21 cellular contexts compared by ENCODE assay signal in genomic region chr3:12149029-12149428, GRCh38. TPM values are rescaled to one million over a fixed set of nuclear protein-coding genes. Genes with fewer than 3 reads are reported as not detected.
A peak's percentile ranks its signal among the peaks of the same experiment; 100 is the strongest.
DNase-seq lines count a peak whose midpoint lies in the region; ATAC-seq, FAIRE-seq and TF ChIP-seq lines count a peak whose summit lies in the region.
"Had no signal": no experiment of that assay in that cellular context is flagged by ENCODE, and none has a peak within 500 bp of the region (broad histone marks: within the 10 kb centered on the region; RNA-seq: fewer than 3 reads in every experiment).

No MANE protein-coding gene starts in this region.

- no peak overlapping the region for H3K4me2 ChIP-seq in HepG2 (ENCODE audit: low read depth, low read length)
- H3K4me2 ChIP-seq: A549 had no signal

- no peak overlapping the region for H3K4me3 Mint-ChIP-seq in neural crest cell
- H3K4me3 Mint-ChIP-seq: CD14-positive monocyte, IgD-negative memory B cell had no signal

- peaks cover 0 to 8% (median 4%) of the 10 kb centered on the region in 4 donors for H3K4me1 ChIP-seq in liver (ENCODE audit: control insufficient read depth in 4 of 4, insufficient read depth in 4 of 4, low read length in 3 of 4)
- H3K4me1 ChIP-seq in HepG2 (ENCODE audit: insufficient read depth, low read length) = no peaks in the 10 kb centered on the region
- H3K4me1 ChIP-seq in heart left ventricle = peaks cover 3 to 39% (median 24%) of the 10 kb centered on the region in 12 donors

- no peak for DNase-seq in HepG2 (ENCODE audit: low spot score)
- peak in 2 of 5 donors; percentile 19 to 33 for DNase-seq in heart left ventricle
- no peak for DNase-seq in neural crest cell (ENCODE audit: low read depth, low spot score)
- no peak for DNase-seq in activated CD8-positive, alpha-beta memory T cell treated with anti-CD3 and anti-CD28 coated beads for 24 hours
- no peak for DNase-seq in epidermal melanocyte (ENCODE audit: insufficient read length, low spot score)
- no peak for DNase-seq in NCI-H2081 treated with DMSO at 0.1 percent for 48 hours (lab: John Stamatoyannopoulos, UW)
- no peak for DNase-seq in RWPE1 (ENCODE audit: low spot score)
- DNase-seq: DMS79; HCEC 1CT; NCI-H1417 treated with DMSO at 0.1 percent for 48 hours; NCI-H2029; NCI-H524; NK-92 treated with Interleukin-12 subunit alpha and Interleukin-12 subunit beta, amount 100 ng/mL, for 24 hours; OCI-M1 had no signal

- intact Hi-C loops in HepG2 (cut with micrococcal nuclease; ENCODE audit: unreplicated experiment) (no loop called here), heart left ventricle (cut with DNase I) (loop anchor here in 1 of 10 donors (10.0 kb wide), 1 partner anchor 136 kb away; the partner anchor contains the start of gene PPARG)

- peak overlapping the region; percentile 69 for H3K27ac Mint-ChIP-seq in neural crest cell (ENCODE audit: unreplicated experiment)
- H3K27ac Mint-ChIP-seq: IgD-negative memory B cell had no signal

- H2AFZ ChIP-seq in HepG2 (ENCODE audit: low read length) = no peak overlapping the region

- no peaks in the 10 kb centered on the region for H3K79me2 ChIP-seq in HepG2 (ENCODE audit: insufficient read depth, low read length)

- H3K4me3 ChIP-seq in liver (ENCODE audit: low read depth in 1 of 3, low read length in 3 of 3) = no peak overlapping the region
- no peak overlapping the region for H3K4me3 ChIP-seq in HepG2 (replicated peaks in 1 of 3; ENCODE audit: insufficient read depth in 1 of 3, low read depth in 2 of 3, low read length in 3 of 3)
- peak overlapping the region in 2 of 12 donors; percentile 18 to 34 for H3K4me3 ChIP-seq in heart left ventricle
- H3K4me3 ChIP-seq: A549 had no signal

- no peaks in the 10 kb centered on the region for H3K9me3 ChIP-seq in liver (ENCODE audit: control insufficient read depth in 4 of 4, low read length in 3 of 4)
- no peaks in the 10 kb centered on the region for H3K9me3 ChIP-seq in HepG2 (ENCODE audit: low read length)
- H3K9me3 ChIP-seq in heart left ventricle = no peaks in the 10 kb centered on the region
- H3K9me3 ChIP-seq: A549 had no signal

- H3K27me3 Mint-ChIP-seq in neural crest cell (ENCODE audit: low read depth) = no peaks in the 10 kb centered on the region

- TF ChIP-seq POLR2A in HepG2 (IDR thresholded peaks at IDR 0.05; ENCODE audit: insufficient read depth in 1 of 2, low read depth in 2 of 2, low read length in 2 of 2) (no peak), heart left ventricle (IDR thresholded peaks at IDR 0.05) (no peak)

- peak in 1 of 2 donors; percentile 27 for TF ChIP-seq RAD21 in liver (IDR thresholded peaks at IDR 0.05)
- no peak for TF ChIP-seq RAD21 in HepG2 (CRISPR knock-in tag; IDR thresholded peaks at IDR 0.05)

- CTCF ChIA-PET in HepG2 (lab: Yijun Ruan, JAX; ENCODE audit: low intra/inter-chr PET ratio, low total read pairs) (no interaction called here), RWPE1 (lab: Yijun Ruan, JAX) (no interaction called here)

- H3K4me1 Mint-ChIP-seq in neural crest cell = no peaks in the 10 kb centered on the region
- H3K4me1 Mint-ChIP-seq: IgD-negative memory B cell had no signal

- no peak for TF ChIP-seq EP300 in HepG2 (IDR thresholded peaks at IDR 0.05; ENCODE audit: low read depth in 2 of 2, low read length in 2 of 2)
- TF ChIP-seq EP300 in HepG2 (CRISPR knock-in tag; IDR thresholded peaks at IDR 0.05; ENCODE audit: borderline replicate concordance) = no peak

- H3K36me3 Mint-ChIP-seq in neural crest cell (ENCODE audit: low read depth) = no peaks in the 10 kb centered on the region
- H3K36me3 Mint-ChIP-seq: CD14-positive monocyte had no signal

- H3K9ac ChIP-seq in liver (ENCODE audit: low read depth in 1 of 2, low read length in 2 of 2) (no peak overlapping the region), HepG2 (ENCODE audit: insufficient read depth, low read depth, low read length) (no peak overlapping the region)

- POLR2A ChIA-PET in HepG2 (lab: Yijun Ruan, JAX) (no interaction called here), RWPE1 (lab: Yijun Ruan, JAX; ENCODE audit: low non-redundant PET) (no interaction called here)

- H3K36me3 ChIP-seq in liver (ENCODE audit: control insufficient read depth in 4 of 4, insufficient read depth in 3 of 4, low read depth in 1 of 4, low read length in 3 of 4) = no peaks in the 10 kb centered on the region
- H3K36me3 ChIP-seq in HepG2 (replicated peaks in 1 of 2; ENCODE audit: control insufficient read depth in 1 of 2, insufficient read depth in 2 of 2, low read length in 2 of 2) = no peaks in the 10 kb centered on the region
- H3K36me3 ChIP-seq in heart left ventricle = peaks cover 0 to 15% (median 4%) of the 10 kb centered on the region in 9 donors

- 28% methylated on average over 4 of the region's 4 CpGs for WGBS in liver
- WGBS in HepG2 (ENCODE audit: low lambda C conversion rate) = 4% methylated on average over 4 of the region's 4 CpGs
- 47 to 64% (median 59%) methylated on average over 4 of the region's 4 CpGs for WGBS in heart left ventricle, 4 donors

- no peaks in the 10 kb centered on the region for H3K9me3 Mint-ChIP-seq in neural crest cell
- H3K9me3 Mint-ChIP-seq: CD14-positive monocyte, IgD-negative memory B cell had no signal

- in situ Hi-C loops in HepG2 (cut with HindIII; ENCODE audit: extremely low pct_ligation_motif_present, low pct_unique_long_range_greater_than_20kb) = no loop called here

- no TSS peak for BruUV-seq in HepG2 (replicated peaks; lab: Mats Ljungman, UMichigan)

- no peak for ATAC-seq in HepG2
- ATAC-seq in heart left ventricle = no peak
- ATAC-seq: A549 had no signal

- no peaks in the 10 kb centered on the region for H3K27me3 ChIP-seq in liver (ENCODE audit: control insufficient read depth in 4 of 4, insufficient read depth in 4 of 4, low read length in 3 of 4)
- peaks cover 2 to 18% of the 10 kb centered on the region in 2 experiments; a peak in 3 of 5 replicates for H3K27me3 ChIP-seq in HepG2 (ENCODE audit: control insufficient read depth in 1 of 2, insufficient read depth in 2 of 2, low read length in 2 of 2)
- H3K27me3 ChIP-seq in heart left ventricle = no peaks in the 10 kb centered on the region

- H3K27ac ChIP-seq in liver (ENCODE audit: low read depth in 1 of 2, low read length in 2 of 2) (no peak overlapping the region), HepG2 (ENCODE audit: extremely low read length, insufficient read depth, low read length) (no peak overlapping the region), heart left ventricle (peak overlapping the region; percentile 1 to 81 (median 65)), RWPE1 (no peak overlapping the region)
- H3K27ac ChIP-seq: A549 had no signal

- FAIRE-seq in HepG2 (lab: Jason Lieb, UNC) = no peak
- FAIRE-seq: A549, G401.6, GM12892, GM19239 had no signal

- no peaks in the 10 kb centered on the region for H4K20me1 ChIP-seq in HepG2 (ENCODE audit: insufficient read depth, low read length)

- TF ChIP-seq CTCF in liver (IDR thresholded peaks at IDR 0.05; ENCODE audit: low read depth, low read length, missing input control) (no peak), HepG2 (CRISPR knock-in tag; IDR thresholded peaks at IDR 0.05) (no peak), heart left ventricle (IDR thresholded peaks at IDR 0.05) (no peak), neural crest cell (conservative IDR thresholded peaks at IDR 0.05) (no peak), RWPE1 (conservative IDR thresholded peaks at IDR 0.05; ENCODE audit: low read depth) (no peak)

TF ChIP-seq in liver, 16 proteins besides CTCF, POLR2A, EP300 and RAD21 (continues in another document):
- TF ChIP-seq YY1 (IDR thresholded peaks at IDR 0.05) (peak; percentile 85), JUND (IDR thresholded peaks at IDR 0.05) (peak in 1 of 2 donors; percentile 58), MAX (IDR thresholded peaks at IDR 0.05) (peak; percentile 89), HNF4G (IDR thresholded peaks at IDR 0.05) (no peak)

TF ChIP-seq in HepG2, 621 proteins besides CTCF, POLR2A, EP300 and RAD21:
- TF ChIP-seq HNRNPH1 (optimal IDR thresholded peaks at IDR 0.05; ENCODE audit: low read depth, low read length) (no peak), REPIN1 (CRISPR knock-in tag; IDR thresholded peaks at IDR 0.05; ENCODE audit: borderline replicate concordance, low read depth) (no peak), ZNF883 (CRISPR knock-in tag; IDR thresholded peaks at IDR 0.05; ENCODE audit: not compliant biosample characterization) (no peak), ZFP41 (CRISPR knock-in tag; IDR thresholded peaks at IDR 0.05; ENCODE audit: borderline replicate concordance) (no peak), CHD4 (IDR thresholded peaks at IDR 0.05; ENCODE audit: borderline replicate concordance, low read length) (no peak)

RNA-seq across cellular contexts. Expression of gene TIMP4, which starts 9.7 kb away (rescaled TPM):
- 1 to 10 TPM in 1 of 2 donors, under 1 TPM in 1; 0.70 to 1.7 TPM for total RNA-seq in liver
- under 1 TPM; 0.36 to 0.82 TPM for polyA plus RNA-seq in liver
- 0.07 TPM in 1 of 2 replicates, not detected in the other for total RNA-seq in HepG2 (2016; rRNA removed; fragmentation: Illumina TruSeq; extraction: Trizol)
- 0.26 TPM in 1 of 2 replicates, not detected in the other for total RNA-seq in HepG2 (2016; cell fraction: cytosol; rRNA removed; fragmentation: Illumina TruSeq; extraction: Trizol; ENCODE audit: low read depth)
- total RNA-seq in HepG2 (2016; cell fraction: insoluble cytoplasmic fraction; rRNA removed; fragmentation: Illumina TruSeq; extraction: Trizol) = not detected in 2 replicates
- 0.09 and 0.17 TPM in 2 replicates for total RNA-seq in HepG2 (2016; cell fraction: membrane; rRNA removed; fragmentation: Illumina TruSeq; extraction: Trizol)
- not detected in 2 replicates for total RNA-seq in HepG2 (2016; cell fraction: nucleus; rRNA removed; fragmentation: Illumina TruSeq; extraction: Trizol)
- 0.05 TPM in 1 of 2 replicates, not detected in the other for polyA plus RNA-seq in HepG2 (2011; rRNA removed)
- 0.08 TPM in 1 of 2 replicates, not detected in the other for polyA plus RNA-seq in HepG2 (2011; cell fraction: cytosol; rRNA removed)
- not detected in 2 replicates for polyA plus RNA-seq in HepG2 (2011; cell fraction: nucleus; rRNA removed)
- 0.19 TPM in 1 of 2 replicates, not detected in the other for polyA plus RNA-seq in HepG2 (2012)
- 0.08 and 0.23 TPM in 2 replicates for polyA plus RNA-seq in HepG2 (2016; cell fraction: cytosol; fragmentation: Illumina TruSeq; extraction: Trizol; ENCODE audit: low read depth)
- polyA plus RNA-seq in HepG2 (2016; cell fraction: insoluble cytoplasmic fraction; fragmentation: Illumina TruSeq; extraction: Trizol; ENCODE audit: low read depth) = not detected in 2 replicates
- polyA plus RNA-seq in HepG2 (2016; cell fraction: membrane; fragmentation: Illumina TruSeq; extraction: Trizol; ENCODE audit: low read depth) = 0.15 and 0.19 TPM in 2 replicates
- 0.29 TPM in 1 of 2 replicates, not detected in the other for polyA plus RNA-seq in HepG2 (2016; cell fraction: nucleus; fragmentation: Illumina TruSeq; extraction: Trizol; ENCODE audit: insufficient read depth, low read depth)
- 8.5 TPM in 1 of 2 replicates, not detected in the other for polyA minus RNA-seq in HepG2 (2011; rRNA and poly(A)+ RNA removed; ENCODE audit: low replicate concordance)
- not detected in 2 replicates for polyA minus RNA-seq in HepG2 (2011; cell fraction: cytosol; rRNA and poly(A)+ RNA removed)
- polyA minus RNA-seq in HepG2 (2011; cell fraction: nucleus; rRNA and poly(A)+ RNA removed) = not detected in 2 replicates
- total RNA-seq in heart left ventricle = 10 to 100 TPM in 6 of 9 donors, 1 to 10 TPM in 3; 3.0 to 57.9 (median 18.6) TPM
- polyA plus RNA-seq in heart left ventricle = 10 to 100 TPM in 1 of 2 donors, 1 to 10 TPM in 1; 8.0 to 40.5 TPM
- 0.75 and 1.1 TPM in 2 replicates for total RNA-seq in neural crest cell
- polyA plus RNA-seq: CD14-positive monocyte, IgD-negative memory B cell had no signal

Comparison
In these comparisons a context has a peak if more than half of its experiments do, and no peak if none do; other contexts are left out.
1. H3K27ac ChIP-seq: peak in heart left ventricle (12 of 12); none in liver (0 of 2), HepG2 (single experiment) and RWPE1 (single experiment).